Comparison of ENCODE assay signal across 25 cellular contexts in genomic region chr3:40550168-40550567, GRCh38. TPM values are rescaled to one million over a fixed set of nuclear protein-coding genes. Genes with fewer than 3 reads are reported as not detected.
DNase-seq lines count a peak whose midpoint lies in the region; ATAC-seq and TF ChIP-seq lines count a peak whose summit lies in the region.
"Had no signal": no experiment of that assay in that cellular context is flagged by ENCODE, and none has a peak within 500 bp of the region (broad histone marks: within the 10 kb centered on the region; RNA-seq: fewer than 3 reads in every experiment).

No MANE protein-coding gene starts in this region.

- H3K27me3 Mint-ChIP-seq in stimulated activated naive CD8-positive, alpha-beta T cell treated with anti-CD3 and anti-CD28 coated beads, Interleukin-15, amount 100 ng/mL, for 72 hours = peaks cover 5% of the 10 kb centered on the region

- peak overlapping the region; percentile 42 to 84 for H3K27ac Mint-ChIP-seq in stimulated activated naive CD8-positive, alpha-beta T cell treated with anti-CD3 and anti-CD28 coated beads, Interleukin-15, amount 100 ng/mL, for 72 hours
- H3K27ac Mint-ChIP-seq: CD4-positive, alpha-beta T cell; GM23338; H9 had no signal

- no peak for ATAC-seq in stimulated activated naive CD8-positive, alpha-beta T cell treated with anti-CD3 and anti-CD28 coated beads, Interleukin-15, amount 100 ng/mL, for 72 hours
- ATAC-seq in stimulated activated naive CD8-positive, alpha-beta T cell treated with anti-CD3 and anti-CD28 coated beads, Interleukin-15, Interleukin-2, amounts not matched to agents 100 U/mL and 50 U/mL, for 24 hours = no peak
- ATAC-seq in HG03378 (IDR thresholded peaks at IDR 0.05; ENCODE audit: unreplicated experiment) = no peak
- ATAC-seq: GM23338, Right ventricle myocardium inferior had no signal

- no peak for TF ChIP-seq CTCF in foreskin fibroblast (IDR thresholded peaks at IDR 0.05; ENCODE audit: low read depth, low read length)

- DNase-seq in stimulated activated naive CD8-positive, alpha-beta T cell treated with anti-CD3 and anti-CD28 coated beads, Interleukin-15, amount 100 ng/mL, for 72 hours = no peak
- DNase-seq in stimulated activated naive CD8-positive, alpha-beta T cell treated with anti-CD3 and anti-CD28 coated beads, Interleukin-15, Interleukin-2, amounts not matched to agents 100 U/mL and 50 U/mL, for 24 hours = no peak
- DNase-seq in fibroblast of gingiva (ENCODE audit: low read depth) (peak; percentile 6), foreskin fibroblast (peak; percentile 9 to 40), dermis blood vessel endothelial cell (no peak), cerebellar cortex (ENCODE audit: low spot score) (no peak)
- DNase-seq: CD4-positive, alpha-beta T cell; COR-L47; DMS53; H9; IMR-90; NCI-H1048; NCI-H1417; NCI-H1694; NCI-H2029 treated with DMSO at 0.1 percent for 48 hours; NCI-H446 treated with DMSO at 0.1 percent for 48 hours; NCI-H526; NCI-H82; NK-92 treated with Interleukin-12 subunit alpha and Interleukin-12 subunit beta, amount 100 ng/mL, for 24 hours; PC-9 had no signal

- H3K4me1 Mint-ChIP-seq in stimulated activated naive CD8-positive, alpha-beta T cell treated with anti-CD3 and anti-CD28 coated beads, Interleukin-15, amount 100 ng/mL, for 72 hours = no peaks in the 10 kb centered on the region
- H3K4me1 Mint-ChIP-seq: H9 had no signal

- peaks cover 5 to 8% of the 10 kb centered on the region in 2 donors for H3K9me3 Mint-ChIP-seq in stimulated activated naive CD8-positive, alpha-beta T cell treated with anti-CD3 and anti-CD28 coated beads, Interleukin-15, amount 100 ng/mL, for 72 hours
- H3K9me3 Mint-ChIP-seq: CD4-positive, alpha-beta T cell had no signal

- no peak overlapping the region for H3K4me3 Mint-ChIP-seq in stimulated activated naive CD8-positive, alpha-beta T cell treated with anti-CD3 and anti-CD28 coated beads, Interleukin-15, amount 100 ng/mL, for 72 hours
- H3K4me3 Mint-ChIP-seq: CD4-positive, alpha-beta T cell; GM23338; H9 had no signal

- no peak overlapping the region for H3K4me3 ChIP-seq in foreskin fibroblast (ENCODE audit: low read depth in 1 of 2, low read length in 2 of 2)
- H3K4me3 ChIP-seq: BLaER1 treated with 17β-estradiol and CSF1 and Interleukin-3, amounts not matched to agents 10 nM and 100 nM; GM23338; PC-9; SJSA1 had no signal

RNA-seq across cellular contexts. Expression of gene ZNF621, which starts 25.4 kb away (rescaled TPM):
- 11.9 and 13.7 TPM in 2 replicates for total RNA-seq in dermis blood vessel endothelial cell

RNA-seq across cellular contexts. Expression of gene ZNF620, which starts 44.3 kb away (rescaled TPM):
- 7.4 and 9.7 TPM in 2 replicates for total RNA-seq in dermis blood vessel endothelial cell

Comparison
In these comparisons a context has a peak if more than half of its experiments do, and no peak if none do; other contexts are left out.
1. DNase-seq: peak in fibroblast of gingiva (single experiment) and foreskin fibroblast (2 of 2); none in stimulated activated naive CD8-positive, alpha-beta T cell treated with anti-CD3 and anti-CD28 coated beads, Interleukin-15, amount 100 ng/mL, for 72 hours (0 of 2), stimulated activated naive CD8-positive, alpha-beta T cell treated with anti-CD3 and anti-CD28 coated beads, Interleukin-15, Interleukin-2, amounts not matched to agents 100 U/mL and 50 U/mL, for 24 hours (single experiment), dermis blood vessel endothelial cell (single experiment) and cerebellar cortex (single experiment).